In genomic region chr16:88461291-88462269, GRCh38 we compare ENCODE assay signal across 11 cellular contexts. TPM values are rescaled to one million over a fixed set of nuclear protein-coding genes. Genes with fewer than 3 reads are reported as not detected.
A peak's percentile ranks its signal among the peaks of the same experiment; 100 is the strongest.
DNase-seq lines count a peak whose midpoint lies in the region; ATAC-seq and TF ChIP-seq lines count a peak whose summit lies in the region.
"Had no signal": no experiment of that assay in that cellular context is flagged by ENCODE, and none has a peak within 500 bp of the region (broad histone marks: within the 10 kb centered on the region; RNA-seq: fewer than 3 reads in every experiment).

No MANE protein-coding gene starts in this region.

- no peak overlapping the region for H3K9ac ChIP-seq in fibroblast of lung (ENCODE audit: insufficient read depth, low read length)

- no peaks in the 10 kb centered on the region for H3K27me3 Mint-ChIP-seq in CD8-positive, alpha-beta memory T cell
- no peaks in the 10 kb centered on the region for H3K27me3 Mint-ChIP-seq in natural killer cell (ENCODE audit: low read depth in 2 of 2)
- H3K27me3 Mint-ChIP-seq in activated naive CD8-positive, alpha-beta T cell treated with anti-CD3 and anti-CD28 coated beads for 36 hours, result no peaks in the 10 kb centered on the region

- no peaks in the 10 kb centered on the region for H3K27me3 ChIP-seq in CD8-positive, alpha-beta memory T cell (ENCODE audit: insufficient read depth, low read length, poor library complexity, severe bottlenecking)
- no peaks in the 10 kb centered on the region for H3K27me3 ChIP-seq in fibroblast of lung (ENCODE audit: control insufficient read depth, insufficient read depth, low read length)
- H3K27me3 ChIP-seq: Peyer's patch had no signal

- in situ Hi-C loops in KBM-7 (cut with MboI; ENCODE audit: low pct_unique_long_range_greater_than_20kb, low sequenced_read_pairs), result no loop called here

- H2AFZ ChIP-seq in fibroblast of lung (ENCODE audit: low read length), result no peak overlapping the region

- no peak overlapping the region for H3K4me2 ChIP-seq in fibroblast of lung (ENCODE audit: extremely low read depth, insufficient read depth, low read length)

- ATAC-seq in natural killer cell (peak in 2 of 3 donors; percentile 4 to 15), HG03139 (IDR thresholded peaks at IDR 0.05; ENCODE audit: unreplicated experiment) (no peak)
- ATAC-seq: GM12878 had no signal

- no peaks in the 10 kb centered on the region for H4K20me1 ChIP-seq in fibroblast of lung (ENCODE audit: control insufficient read depth, extremely low read depth, insufficient read depth, low read length)

- H3K4me1 Mint-ChIP-seq in CD8-positive, alpha-beta memory T cell, result peaks cover 34 to 65% (median 51%) of the 10 kb centered on the region in 3 donors
- peaks cover 65 to 94% of the 10 kb centered on the region in 2 donors for H3K4me1 Mint-ChIP-seq in natural killer cell
- peaks cover 48% of the 10 kb centered on the region for H3K4me1 Mint-ChIP-seq in activated naive CD8-positive, alpha-beta T cell treated with anti-CD3 and anti-CD28 coated beads for 36 hours

- no peaks in the 10 kb centered on the region for H3K9me3 Mint-ChIP-seq in CD8-positive, alpha-beta memory T cell
- H3K9me3 Mint-ChIP-seq in natural killer cell, result no peaks in the 10 kb centered on the region
- H3K9me3 Mint-ChIP-seq in activated naive CD8-positive, alpha-beta T cell treated with anti-CD3 and anti-CD28 coated beads for 36 hours, result no peaks in the 10 kb centered on the region
- H3K9me3 Mint-ChIP-seq: activated T-helper 1 cell treated with anti-CD3 and anti-CD28 coated beads, Interleukin-12 subunit alpha, Interleukin-12 subunit beta, Interleukin-2, Interleukin-4 antibody, amounts not matched to agents 30 ng/mL and 10 ng/mL and 1 ng/mL, durations not matched to agents 14 hours and 24 hours and 36 hours had no signal

- intact Hi-C loops in natural killer cell (cut with micrococcal nuclease), result no loop called here

- no peak overlapping the region for H3K4me3 ChIP-seq in CD8-positive, alpha-beta memory T cell (ENCODE audit: low read length)
- H3K4me3 ChIP-seq in fibroblast of lung (replicated peaks in 1 of 4; ENCODE audit: control extremely low read depth in 1 of 4, insufficient read depth in 1 of 4, low read depth in 3 of 4, low read length in 4 of 4), result no peak overlapping the region
- H3K4me3 ChIP-seq: GM12878, Peyer's patch had no signal

- peaks cover 85% of the 10 kb centered on the region for H3K4me1 ChIP-seq in CD8-positive, alpha-beta memory T cell (ENCODE audit: insufficient read depth, low read length)
- H3K4me1 ChIP-seq in fibroblast of lung (ENCODE audit: control insufficient read depth, extremely low read depth, insufficient read depth, low read length), result no peaks in the 10 kb centered on the region

- no peaks in the 10 kb centered on the region for H3K79me2 ChIP-seq in fibroblast of lung (ENCODE audit: control insufficient read depth, insufficient read depth, low read length)

- H3K4me3 Mint-ChIP-seq in CD8-positive, alpha-beta memory T cell, result peak overlapping the region in 3 of 7 donors; percentile 6 to 36 (median 28)
- H3K4me3 Mint-ChIP-seq in natural killer cell, result peak overlapping the region; percentile 81
- no peak overlapping the region for H3K4me3 Mint-ChIP-seq in activated naive CD8-positive, alpha-beta T cell treated with anti-CD3 and anti-CD28 coated beads for 36 hours
- H3K4me3 Mint-ChIP-seq: activated T-helper 1 cell treated with anti-CD3 and anti-CD28 coated beads, Interleukin-12 subunit alpha, Interleukin-12 subunit beta, Interleukin-2, Interleukin-4 antibody, amounts not matched to agents 30 ng/mL and 10 ng/mL and 1 ng/mL, durations not matched to agents 14 hours and 24 hours and 36 hours had no signal

- H3K27ac ChIP-seq in CD8-positive, alpha-beta memory T cell (ENCODE audit: low read depth, low read length), result peak overlapping the region; percentile 47
- no peak overlapping the region for H3K27ac ChIP-seq in fibroblast of lung (ENCODE audit: insufficient read depth, low read length)

- H3K36me3 ChIP-seq in CD8-positive, alpha-beta memory T cell (ENCODE audit: insufficient read depth, low read length), result no peaks in the 10 kb centered on the region
- no peaks in the 10 kb centered on the region for H3K36me3 ChIP-seq in fibroblast of lung (ENCODE audit: control insufficient read depth, insufficient read depth, low read length)
- H3K36me3 ChIP-seq: Peyer's patch had no signal

- POLR2A ChIA-PET in CD8-positive, alpha-beta memory T cell (lab: Charles Lee), result no interaction called here

- DNase-seq in CD8-positive, alpha-beta memory T cell, result no peak
- DNase-seq in KBM-7 (peak; percentile 22), fibroblast of lung (ENCODE audit: low read depth in 2 of 2) (peak; percentile 14 to 29), natural killer cell (no peak), GM19238 (ENCODE audit: insufficient read length, low spot score) (no peak), NCI-H1694 (lab: John Stamatoyannopoulos, UW) (no peak)
- no peak for DNase-seq in activated naive CD8-positive, alpha-beta T cell treated with anti-CD3 and anti-CD28 coated beads for 36 hours
- DNase-seq: Peyer's patch had no signal

- H3K36me3 Mint-ChIP-seq in CD8-positive, alpha-beta memory T cell, result no peaks in the 10 kb centered on the region
- H3K36me3 Mint-ChIP-seq in natural killer cell, result no peaks in the 10 kb centered on the region
- H3K36me3 Mint-ChIP-seq in activated naive CD8-positive, alpha-beta T cell treated with anti-CD3 and anti-CD28 coated beads for 36 hours, result no peaks in the 10 kb centered on the region

- TF ChIP-seq CTCF in fibroblast of lung (conservative IDR thresholded peaks at IDR 0.05 in 1 of 2, IDR thresholded peaks at IDR 0.05 in 1 of 2; ENCODE audit: low read depth in 1 of 2, low read length in 2 of 2) (no peak), natural killer cell (IDR thresholded peaks at IDR 0.05) (no peak)

- peak overlapping the region in 3 of 8 donors; percentile 7 to 83 (median 66) for H3K27ac Mint-ChIP-seq in CD8-positive, alpha-beta memory T cell
- H3K27ac Mint-ChIP-seq in natural killer cell, result peak overlapping the region; percentile 87 to 94
- H3K27ac Mint-ChIP-seq in activated naive CD8-positive, alpha-beta T cell treated with anti-CD3 and anti-CD28 coated beads for 36 hours, result no peak overlapping the region
- H3K27ac Mint-ChIP-seq: activated T-helper 1 cell treated with anti-CD3 and anti-CD28 coated beads, Interleukin-12 subunit alpha, Interleukin-12 subunit beta, Interleukin-2, Interleukin-4 antibody, amounts not matched to agents 30 ng/mL and 10 ng/mL and 1 ng/mL, durations not matched to agents 14 hours and 24 hours and 36 hours had no signal

- CTCF ChIA-PET in CD8-positive, alpha-beta memory T cell (lab: Charles Lee), result no interaction called here

- H3K9me3 ChIP-seq in CD8-positive, alpha-beta memory T cell (ENCODE audit: low read length), result no peaks in the 10 kb centered on the region
- H3K9me3 ChIP-seq in fibroblast of lung (ENCODE audit: control insufficient read depth, insufficient read depth, low read depth, low read length), result no peaks in the 10 kb centered on the region
- H3K9me3 ChIP-seq: Peyer's patch had no signal

RNA-seq across cellular contexts. Expression of gene ZFPM1, which starts 8.5 kb away (rescaled TPM):
- 10 to 100 TPM; 15.5 to 16.7 TPM for total RNA-seq in CD8-positive, alpha-beta memory T cell
- 0.71 TPM for polyA plus RNA-seq in CD8-positive, alpha-beta memory T cell
- total RNA-seq in fibroblast of lung, result 1.7 and 2.1 TPM in 2 replicates
- 0.27 and 0.36 TPM in 2 replicates for polyA plus RNA-seq in fibroblast of lung
- 1.7 and 2.5 TPM in 2 replicates for polyA plus RNA-seq in fibroblast of lung (2012)
- polyA minus RNA-seq in fibroblast of lung (ENCODE audit: low replicate concordance), result 0.86 and 1.0 TPM in 2 replicates
- total RNA-seq in natural killer cell, result 10 to 100 TPM; 56.3 to 71.0 (median 64.6) TPM
- 1 to 10 TPM; 6.7 to 6.9 TPM for total RNA-seq in activated naive CD8-positive, alpha-beta T cell treated with anti-CD3 and anti-CD28 coated beads for 36 hours

Comparison
In these comparisons a context has a peak if more than half of its experiments do, and no peak if none do; other contexts are left out.
1. DNase-seq: peak in KBM-7 (single experiment) and fibroblast of lung (2 of 2); none in CD8-positive, alpha-beta memory T cell (0 of 5), natural killer cell (single experiment), activated naive CD8-positive, alpha-beta T cell treated with anti-CD3 and anti-CD28 coated beads for 36 hours (single experiment), GM19238 (single experiment) and NCI-H1694 (single experiment).